1 cellular context compared by ENCODE assay signal in genomic region chr1:221439734-221440436, GRCh38.
TF ChIP-seq lines count a peak whose summit lies in the region.

No MANE protein-coding gene starts in this region.

TF ChIP-seq in WTC11, 78 proteins besides CTCF, POLR2A, EP300 and RAD21 (continued from another document):
- TF ChIP-seq PRDM15 (CRISPR knock-in tag; IDR thresholded peaks at IDR 0.05), result no peak
- TF ChIP-seq IRF2 (CRISPR knock-in tag; IDR thresholded peaks at IDR 0.05; ENCODE audit: borderline replicate concordance, low read depth), result no peak
- TF ChIP-seq ATF6 (CRISPR knock-in tag; IDR thresholded peaks at IDR 0.05), result no peak
- no peak for TF ChIP-seq RELA (CRISPR knock-in tag; IDR thresholded peaks at IDR 0.05; ENCODE audit: borderline replicate concordance)
- no peak for TF ChIP-seq NFATC4 (CRISPR knock-in tag; IDR thresholded peaks at IDR 0.05)
- TF ChIP-seq SP1 (CRISPR knock-in tag; conservative IDR thresholded peaks at IDR 0.05), result no peak
- TF ChIP-seq ZNF423 (CRISPR knock-in tag; IDR thresholded peaks at IDR 0.05), result no peak
- TF ChIP-seq ZNF232 (CRISPR knock-in tag; IDR thresholded peaks at IDR 0.05), result no peak
- no peak for TF ChIP-seq ZNF121 (CRISPR knock-in tag; IDR thresholded peaks at IDR 0.05)
